17 cellular contexts compared by ENCODE assay signal in genomic region chr4:52577285-52577968, GRCh38.
DNase-seq lines count a peak whose midpoint lies in the region; ATAC-seq lines count a peak whose summit lies in the region.
"Had no signal": no experiment of that assay in that cellular context is flagged by ENCODE, and none has a peak within 500 bp of the region (broad histone marks: within the 10 kb centered on the region; RNA-seq: fewer than 3 reads in every experiment).

No MANE protein-coding gene starts in this region.

- H3K4me3 Mint-ChIP-seq in activated CD8-positive, alpha-beta memory T cell treated with anti-CD3 and anti-CD28 coated beads, Interleukin-2, amount 10 ng/mL, durations not matched to agents 7 days and 5 days, result no peak overlapping the region
- no peak overlapping the region for H3K4me3 Mint-ChIP-seq in activated naive CD8-positive, alpha-beta T cell treated with anti-CD3 and anti-CD28 coated beads, Interleukin-2, amount 50 U/mL, for 24 hours
- H3K4me3 Mint-ChIP-seq: naive B cell had no signal

- H2AFZ ChIP-seq in trophoblast cell (ENCODE audit: insufficient read depth, low read length, poor library complexity), result no peak overlapping the region
- H2AFZ ChIP-seq: parathyroid adenoma had no signal

- H2BK12ac ChIP-seq in trophoblast cell (ENCODE audit: low read length), result no peak overlapping the region

- no peak overlapping the region for H3K4ac ChIP-seq in trophoblast cell (ENCODE audit: low read depth, low read length)

- no peaks in the 10 kb centered on the region for H3K36me3 Mint-ChIP-seq in activated CD8-positive, alpha-beta memory T cell treated with anti-CD3 and anti-CD28 coated beads, Interleukin-2, amount 10 ng/mL, durations not matched to agents 7 days and 5 days
- H3K36me3 Mint-ChIP-seq in activated naive CD8-positive, alpha-beta T cell treated with anti-CD3 and anti-CD28 coated beads, Interleukin-2, amount 50 U/mL, for 24 hours (ENCODE audit: low read depth), result no peaks in the 10 kb centered on the region
- H3K36me3 Mint-ChIP-seq: naive B cell had no signal

- H3K9ac ChIP-seq in trophoblast cell (ENCODE audit: low read length), result no peak overlapping the region
- H3K9ac ChIP-seq: parathyroid adenoma had no signal

- ATAC-seq in esophagus mucosa, result peak; percentile 68
- ATAC-seq in activated CD8-positive, alpha-beta memory T cell treated with anti-CD3 and anti-CD28 coated beads, Interleukin-2, amount 10 ng/mL, durations not matched to agents 7 days and 5 days, result no peak
- ATAC-seq in activated naive CD8-positive, alpha-beta T cell treated with anti-CD3 and anti-CD28 coated beads, Interleukin-2, amount 50 U/mL, for 24 hours, result no peak

- peaks cover 5% of the 10 kb centered on the region for H3K27me3 Mint-ChIP-seq in activated CD8-positive, alpha-beta memory T cell treated with anti-CD3 and anti-CD28 coated beads, Interleukin-2, amount 10 ng/mL, durations not matched to agents 7 days and 5 days
- peaks cover 2% of the 10 kb centered on the region for H3K27me3 Mint-ChIP-seq in activated naive CD8-positive, alpha-beta T cell treated with anti-CD3 and anti-CD28 coated beads, Interleukin-2, amount 50 U/mL, for 24 hours

- no peaks in the 10 kb centered on the region for H3K79me1 ChIP-seq in trophoblast cell (ENCODE audit: low read length)

- no peak overlapping the region for H4K12ac ChIP-seq in trophoblast cell (ENCODE audit: low read depth, low read length)

- no peak overlapping the region for H4K91ac ChIP-seq in trophoblast cell (ENCODE audit: low read depth, low read length)

- H3K4me1 ChIP-seq in trophoblast cell (ENCODE audit: control insufficient read depth in 1 of 2, insufficient read depth in 2 of 2, low read length in 2 of 2), result no peaks in the 10 kb centered on the region
- H3K4me1 ChIP-seq: parathyroid adenoma, tibial nerve had no signal

- no peaks in the 10 kb centered on the region for H3K27me3 ChIP-seq in trophoblast cell (ENCODE audit: insufficient read depth, low read length)
- H3K27me3 ChIP-seq: SJCRH30, tibial nerve had no signal

- no CpG with 5 or more reads among the region's 4 CpGs for WGBS in trophoblast cell (ENCODE audit: extremely low coverage, insufficient coverage, insufficient read length)

- no peak overlapping the region for H4K8ac ChIP-seq in trophoblast cell (ENCODE audit: low read depth, low read length)

- no peaks in the 10 kb centered on the region for H3K4me1 Mint-ChIP-seq in activated CD8-positive, alpha-beta memory T cell treated with anti-CD3 and anti-CD28 coated beads, Interleukin-2, amount 10 ng/mL, durations not matched to agents 7 days and 5 days
- no peaks in the 10 kb centered on the region for H3K4me1 Mint-ChIP-seq in activated naive CD8-positive, alpha-beta T cell treated with anti-CD3 and anti-CD28 coated beads, Interleukin-2, amount 50 U/mL, for 24 hours
- H3K4me1 Mint-ChIP-seq: naive B cell had no signal

- H2BK120ac ChIP-seq in trophoblast cell (ENCODE audit: insufficient read depth, low read length, poor library complexity), result no peak overlapping the region

- H3K27ac Mint-ChIP-seq in activated CD8-positive, alpha-beta memory T cell treated with anti-CD3 and anti-CD28 coated beads, Interleukin-2, amount 10 ng/mL, durations not matched to agents 7 days and 5 days, result no peak overlapping the region
- H3K27ac Mint-ChIP-seq in activated naive CD8-positive, alpha-beta T cell treated with anti-CD3 and anti-CD28 coated beads, Interleukin-2, amount 50 U/mL, for 24 hours, result no peak overlapping the region
- H3K27ac Mint-ChIP-seq: naive B cell had no signal

- DNase-seq in GM04504 (ENCODE audit: low read depth), result peak; percentile 28
- peak; percentile 31 for DNase-seq in RKO (ENCODE audit: low spot score)
- peak; percentile 16 to 51 for DNase-seq in trophoblast cell
- DNase-seq in NCI-H2227 (lab: John Stamatoyannopoulos, UW; ENCODE audit: unreplicated experiment), result no peak
- no peak for DNase-seq in amniotic stem cell (lab: John Stamatoyannopoulos, UW)
- DNase-seq in activated CD8-positive, alpha-beta memory T cell treated with anti-CD3 and anti-CD28 coated beads, Interleukin-2, amount 10 ng/mL, durations not matched to agents 7 days and 5 days, result no peak
- no peak for DNase-seq in activated naive CD8-positive, alpha-beta T cell treated with anti-CD3 and anti-CD28 coated beads, Interleukin-2, amount 50 U/mL, for 24 hours
- DNase-seq: activated CD4-positive, alpha-beta T cell treated with anti-CD3 and anti-CD28 coated beads for 1 hour; activated CD8-positive, alpha-beta memory T cell treated with anti-CD3 and anti-CD28 coated beads, Interleukin-2, amount 50 U/mL, for 4 hours; activated naive CD4-positive, alpha-beta T cell; DND-41; naive B cell; SJCRH30 had no signal

- H2BK5ac ChIP-seq in trophoblast cell (ENCODE audit: low read depth, low read length, poor library complexity), result no peak overlapping the region

- no peak overlapping the region for H3K4me2 ChIP-seq in trophoblast cell (ENCODE audit: low read length)

- H3K36me3 ChIP-seq in trophoblast cell (ENCODE audit: control insufficient read depth in 1 of 2, insufficient read depth in 2 of 2, low read length in 2 of 2), result no peaks in the 10 kb centered on the region
- H3K36me3 ChIP-seq: SJCRH30, tibial nerve had no signal

- H3K9me3 Mint-ChIP-seq in activated CD8-positive, alpha-beta memory T cell treated with anti-CD3 and anti-CD28 coated beads, Interleukin-2, amount 10 ng/mL, durations not matched to agents 7 days and 5 days (ENCODE audit: low read depth), result no peaks in the 10 kb centered on the region
- no peaks in the 10 kb centered on the region for H3K9me3 Mint-ChIP-seq in activated naive CD8-positive, alpha-beta T cell treated with anti-CD3 and anti-CD28 coated beads, Interleukin-2, amount 50 U/mL, for 24 hours

- no peak overlapping the region for H2AK5ac ChIP-seq in trophoblast cell (ENCODE audit: low read length)

- no peak overlapping the region for H3K23ac ChIP-seq in trophoblast cell (ENCODE audit: low read length)

- no peak overlapping the region for H3K4me3 ChIP-seq in trophoblast cell (ENCODE audit: low read depth, low read length)
- H3K4me3 ChIP-seq: SJCRH30, skin epidermis, tibial nerve had no signal

- no peak overlapping the region for H3K18ac ChIP-seq in trophoblast cell (ENCODE audit: low read length)

- no peaks in the 10 kb centered on the region for H3K9me3 ChIP-seq in trophoblast cell (ENCODE audit: insufficient read depth, low read depth, low read length)
- H3K9me3 ChIP-seq: SJCRH30, tibial nerve had no signal

- CTCF ChIA-PET in activated CD8-positive, alpha-beta memory T cell treated with anti-CD3 and anti-CD28 coated beads, Interleukin-2, amount 10 ng/mL, durations not matched to agents 7 days and 5 days (lab: Charles Lee), result interaction anchor here (0.7 kb wide), 1 partner anchor 11 kb away, joined by 4 read pairs; no protein-coding TSS in a partner anchor

- no peaks in the 10 kb centered on the region for H3K79me2 ChIP-seq in trophoblast cell (ENCODE audit: control insufficient read depth, insufficient read depth, low read length, poor library complexity)
- H3K79me2 ChIP-seq: parathyroid adenoma had no signal

- H3K27ac ChIP-seq in trophoblast cell (ENCODE audit: low read depth, low read length), result no peak overlapping the region
- H3K27ac ChIP-seq: parathyroid adenoma, SJCRH30, skin epidermis, tibial nerve had no signal

- no peak overlapping the region for H3K14ac ChIP-seq in trophoblast cell (ENCODE audit: low read length)

Comparison
In these comparisons a context has a peak if more than half of its experiments do, and no peak if none do; other contexts are left out.
1. DNase-seq: peak in GM04504 (single experiment), RKO (single experiment) and trophoblast cell (2 of 2); none in NCI-H2227 (single experiment), amniotic stem cell (single experiment), activated CD8-positive, alpha-beta memory T cell treated with anti-CD3 and anti-CD28 coated beads, Interleukin-2, amount 10 ng/mL, durations not matched to agents 7 days and 5 days (single experiment) and activated naive CD8-positive, alpha-beta T cell treated with anti-CD3 and anti-CD28 coated beads, Interleukin-2, amount 50 U/mL, for 24 hours (single experiment).